ENCODE assay signal across 31 cellular contexts in genomic region chr6:39040080-39040673, GRCh38. TPM values are rescaled to one million over a fixed set of nuclear protein-coding genes. Genes with fewer than 3 reads are reported as not detected.
DNase-seq lines count a peak whose midpoint lies in the region; ATAC-seq, FAIRE-seq and TF ChIP-seq lines count a peak whose summit lies in the region.
"Had no signal": no experiment of that assay in that cellular context is flagged by ENCODE, and none has a peak within 500 bp of the region (broad histone marks: within the 10 kb centered on the region; RNA-seq: fewer than 3 reads in every experiment).

No MANE protein-coding gene starts in this region.

- no peak for FAIRE-seq in GM12878 (lab: Jason Lieb, UNC)
- FAIRE-seq: A204.1, HTR-8/SVneo, K562 had no signal

- no peak overlapping the region for H3K4me2 ChIP-seq in GM12878 (ENCODE audit: control insufficient read depth, insufficient read depth)
- no peak overlapping the region for H3K4me2 ChIP-seq in osteoblast (ENCODE audit: insufficient read depth, low read length)

- H3K9me3 Mint-ChIP-seq in activated naive CD8-positive, alpha-beta T cell treated with anti-CD3 and anti-CD28 coated beads, Interleukin-2, amount 50 U/mL, for 24 hours, result no peaks in the 10 kb centered on the region
- no peaks in the 10 kb centered on the region for H3K9me3 Mint-ChIP-seq in activated naive CD8-positive, alpha-beta T cell treated with anti-CD3 and anti-CD28 coated beads for 36 hours

- no peak for TF ChIP-seq CTCF in GM12878 (IDR thresholded peaks at IDR 0.05 in 2 of 3, conservative IDR thresholded peaks at IDR 0.05 in 1 of 3; ENCODE audit: control insufficient read depth in 2 of 3, extremely low read depth in 1 of 3, insufficient read depth in 1 of 3, low read depth in 3 of 3, low read length in 3 of 3)
- no peak for TF ChIP-seq CTCF in osteoblast (IDR thresholded peaks at IDR 0.05; ENCODE audit: extremely low read depth, low read depth, low read length)
- TF ChIP-seq CTCF in tibial nerve (IDR thresholded peaks at IDR 0.05), result no peak

- H3K36me3 ChIP-seq in GM12878 (ENCODE audit: control insufficient read depth in 2 of 2, insufficient read depth in 2 of 2, low read length in 1 of 2), result no peaks in the 10 kb centered on the region
- no peaks in the 10 kb centered on the region for H3K36me3 ChIP-seq in osteoblast (ENCODE audit: insufficient read depth, low read length)
- H3K36me3 ChIP-seq in tibial nerve, result no peaks in the 10 kb centered on the region
- H3K36me3 ChIP-seq: HAP-1, SJSA1 had no signal

- no peak overlapping the region for H3K9ac ChIP-seq in GM12878 (ENCODE audit: control insufficient read depth, insufficient read depth, low read length)

- no peak for TF ChIP-seq EP300 in GM12878 (IDR thresholded peaks at IDR 0.05; ENCODE audit: borderline replicate concordance in 1 of 2, control insufficient read depth in 1 of 2, low read depth in 2 of 2, low read length in 2 of 2)
- TF ChIP-seq EP300 in tibial nerve (IDR thresholded peaks at IDR 0.05), result no peak

- RAD21 ChIA-PET in GM12878 (lab: Charles Lee; ENCODE audit: unreplicated experiment), result no interaction called here

- H3K4me3 Mint-ChIP-seq in activated naive CD8-positive, alpha-beta T cell treated with anti-CD3 and anti-CD28 coated beads, Interleukin-2, amount 50 U/mL, for 24 hours, result no peak overlapping the region
- H3K4me3 Mint-ChIP-seq in activated naive CD8-positive, alpha-beta T cell treated with anti-CD3 and anti-CD28 coated beads for 36 hours, result no peak overlapping the region
- H3K4me3 Mint-ChIP-seq: CD4-positive, alpha-beta memory T cell; HFFc6 had no signal

- TF ChIP-seq RAD21 in GM12878 (IDR thresholded peaks at IDR 0.05; ENCODE audit: insufficient read depth, low read depth, low read length), result no peak

- H3K4me3 ChIP-seq in GM12878 (no peak overlapping the region), osteoblast (ENCODE audit: insufficient read depth, low read length) (no peak overlapping the region), tibial nerve (no peak overlapping the region)
- H3K4me3 ChIP-seq: HAP-1, K562, SJSA1 had no signal

- H3K27me3 Mint-ChIP-seq in activated naive CD8-positive, alpha-beta T cell treated with anti-CD3 and anti-CD28 coated beads, Interleukin-2, amount 50 U/mL, for 24 hours, result peaks cover 50% of the 10 kb centered on the region
- H3K27me3 Mint-ChIP-seq in activated naive CD8-positive, alpha-beta T cell treated with anti-CD3 and anti-CD28 coated beads for 36 hours, result peaks cover 66% of the 10 kb centered on the region

- TF ChIP-seq POLR2A in GM12878 (IDR thresholded peaks at IDR 0.05; ENCODE audit: low read depth, low read length) (no peak), tibial nerve (IDR thresholded peaks at IDR 0.05) (no peak)

- H3K79me2 ChIP-seq in GM12878 (ENCODE audit: control insufficient read depth, insufficient read depth, low read length) (no peaks in the 10 kb centered on the region), osteoblast (ENCODE audit: insufficient read depth, low read length) (no peaks in the 10 kb centered on the region)

- no peak for ATAC-seq in activated naive CD8-positive, alpha-beta T cell treated with anti-CD3 and anti-CD28 coated beads, Interleukin-2, amount 50 U/mL, for 24 hours
- ATAC-seq in GM18867 (IDR thresholded peaks at IDR 0.05; ENCODE audit: unreplicated experiment), result peak; percentile 43
- peak; percentile 72 for ATAC-seq in GM12878
- ATAC-seq in HG02759 (IDR thresholded peaks at IDR 0.05; ENCODE audit: unreplicated experiment), result no peak
- ATAC-seq: K562 had no signal

- POLR2A ChIA-PET in GM12878 (lab: Charles Lee), result no interaction called here

- H3K27me3 ChIP-seq in GM12878 (replicated peaks in 1 of 2; ENCODE audit: control insufficient read depth in 2 of 2, insufficient read depth in 2 of 2, low read length in 1 of 2), result peaks cover 1 to 4% of the 10 kb centered on the region in 2 experiments; a peak in 3 of 4 replicates
- peaks cover 6% of the 10 kb centered on the region for H3K27me3 ChIP-seq in osteoblast (ENCODE audit: insufficient read depth, low read length)
- H3K27me3 ChIP-seq in tibial nerve, result peaks cover 0 to 34% of the 10 kb centered on the region in 2 donors

- H3K27ac Mint-ChIP-seq in activated naive CD8-positive, alpha-beta T cell treated with anti-CD3 and anti-CD28 coated beads, Interleukin-2, amount 50 U/mL, for 24 hours, result peak overlapping the region; percentile 40
- no peak overlapping the region for H3K27ac Mint-ChIP-seq in activated naive CD8-positive, alpha-beta T cell treated with anti-CD3 and anti-CD28 coated beads for 36 hours
- H3K27ac Mint-ChIP-seq: CD4-positive, alpha-beta memory T cell; HFFc6 had no signal

- no peak overlapping the region for H2AFZ ChIP-seq in GM12878 (ENCODE audit: control insufficient read depth, low read depth, low read length)
- no peak overlapping the region for H2AFZ ChIP-seq in osteoblast (ENCODE audit: low read length)

- no peak for DNase-seq in activated naive CD8-positive, alpha-beta T cell treated with anti-CD3 and anti-CD28 coated beads, Interleukin-2, amount 50 U/mL, for 24 hours
- no peak for DNase-seq in activated naive CD8-positive, alpha-beta T cell treated with anti-CD3 and anti-CD28 coated beads for 36 hours
- peak; percentile 19 for DNase-seq in GM12878 (ENCODE audit: low read depth, low spot score)
- peak; percentile 51 for DNase-seq in osteoblast (ENCODE audit: insufficient read length, low spot score, missing footprints)
- no peak for DNase-seq in head of caudate nucleus
- DNase-seq in tibial nerve (ENCODE audit: low spot score in 2 of 2), result no peak
- DNase-seq: C1 segment of cervical spinal cord; Caco-2; CD4-positive, alpha-beta memory T cell; GF-D8; GOT3; HFFc6; Kasumi-1; NCI-H1105; NCI-H146; NCI-H2081; NCI-H2171 treated with DMSO at 0.1 percent for 48 hours; NCI-H446; NCI-H524 treated with DMSO at 0.1 percent for 48 hours; NCI-H774; Right ventricle myocardium superior; RPMI8226 had no signal

- 55% methylated on average over 10 of the region's 10 CpGs for WGBS in GM12878 (ENCODE audit: insufficient coverage, insufficient replicate concordance, low lambda C conversion rate, missing lambda C conversion rate)
- WGBS in tibial nerve, 2 donors, result 80 to 83% methylated on average over 10 of the region's 10 CpGs

- SMC1A ChIA-PET in GM12878 (lab: Charles Lee; ENCODE audit: uncharacterized antibody, unreplicated experiment), result interaction anchor here (2.7 kb wide), 1 partner anchor 10 kb away, joined by 8 read pairs; no protein-coding TSS in a partner anchor

- no peaks in the 10 kb centered on the region; the same call in 2 of the 3 replicates for H3K9me3 ChIP-seq in GM12878 (replicated peaks; ENCODE audit: control insufficient read depth, insufficient read depth, low read length)
- no peaks in the 10 kb centered on the region for H3K9me3 ChIP-seq in osteoblast (ENCODE audit: low read depth, low read length)
- H3K9me3 ChIP-seq in tibial nerve, result peaks cover 0 to 4% (median 0%) of the 10 kb centered on the region in 4 donors
- H3K9me3 ChIP-seq: Caco-2, HAP-1, SJSA1 had no signal

- BruUV-seq in GM12878 (replicated peaks; lab: Mats Ljungman, UMichigan), result no TSS peak

- peaks cover 14% of the 10 kb centered on the region for H3K4me1 ChIP-seq in GM12878 (ENCODE audit: control insufficient read depth, insufficient read depth, low read length)
- no peaks in the 10 kb centered on the region for H3K4me1 ChIP-seq in osteoblast (ENCODE audit: insufficient read depth, low read length)
- no peaks in the 10 kb centered on the region for H3K4me1 ChIP-seq in tibial nerve
- H3K4me1 ChIP-seq: Caco-2, HAP-1, SJSA1 had no signal

- H3K36me3 Mint-ChIP-seq in activated naive CD8-positive, alpha-beta T cell treated with anti-CD3 and anti-CD28 coated beads, Interleukin-2, amount 50 U/mL, for 24 hours (ENCODE audit: low read depth), result no peaks in the 10 kb centered on the region
- no peaks in the 10 kb centered on the region for H3K36me3 Mint-ChIP-seq in activated naive CD8-positive, alpha-beta T cell treated with anti-CD3 and anti-CD28 coated beads for 36 hours
- H3K36me3 Mint-ChIP-seq: CD4-positive, alpha-beta memory T cell had no signal

- in situ Hi-C loops in GM12878 (cut with MboI), result no loop called here

- H3K27ac ChIP-seq in GM12878 (ENCODE audit: control insufficient read depth, insufficient read depth) (no peak overlapping the region), osteoblast (ENCODE audit: low read depth, low read length) (no peak overlapping the region), tibial nerve (no peak overlapping the region)
- H3K27ac ChIP-seq: SJSA1 had no signal

- H3K4me1 Mint-ChIP-seq in activated naive CD8-positive, alpha-beta T cell treated with anti-CD3 and anti-CD28 coated beads, Interleukin-2, amount 50 U/mL, for 24 hours, result peaks cover 20% of the 10 kb centered on the region
- peaks cover 10% of the 10 kb centered on the region for H3K4me1 Mint-ChIP-seq in activated naive CD8-positive, alpha-beta T cell treated with anti-CD3 and anti-CD28 coated beads for 36 hours
- H3K4me1 Mint-ChIP-seq: CD4-positive, alpha-beta memory T cell had no signal

- intact Hi-C loops in GM12878 (cut with micrococcal nuclease; ENCODE audit: unreplicated experiment) (no loop called here), head of caudate nucleus (cut with DNase I) (no loop called here)

- CTCF ChIA-PET in GM12878 (lab: Yijun Ruan, JAX), result no interaction called here

- H4K20me1 ChIP-seq in GM12878 (ENCODE audit: control insufficient read depth, insufficient read depth) (no peaks in the 10 kb centered on the region; the same call in 1 of the 2 replicates), osteoblast (ENCODE audit: insufficient read depth, low read length) (no peaks in the 10 kb centered on the region)

TF ChIP-seq in GM12878, 131 proteins besides CTCF, POLR2A, EP300 and RAD21 (continues in another document):
- TF ChIP-seq CREB1 (IDR thresholded peaks at IDR 0.05; ENCODE audit: low read depth), result peak; percentile 27; the same call in 1 of the 2 replicates

RNA-seq across cellular contexts. Expression of gene GLP1R, which starts 8.4 kb away (rescaled TPM):
- under 1 TPM; 0.43 to 0.56 TPM for total RNA-seq in activated naive CD8-positive, alpha-beta T cell treated with anti-CD3 and anti-CD28 coated beads for 36 hours
- total RNA-seq in GM12878 (2013; cell fraction: nucleolus; rRNA removed), result not detected in 2 replicates
- total RNA-seq in GM12878 (2014; rRNA removed) (not detected in 2 replicates), GM12878 (2014; rRNA removed; fragmentation: Illumina TruSeq; extraction: Trizol) (not detected in 2 replicates), GM12878 (2021) (0.05 TPM in 1 of 2 replicates, not detected in the other), osteoblast (not detected in 2 replicates), tibial nerve (1 to 10 TPM in 2 of 4 donors, under 1 TPM in 2; 0.20 to 4.2 (median 1.3) TPM)
- polyA plus RNA-seq in GM12878 (2011; ENCODE audit: low read depth), result not detected
- polyA plus RNA-seq in GM12878 (2011; rRNA removed) (0.01 TPM in 1 of 2 replicates, not detected in the other), GM12878 (2014; fragmentation: Illumina TruSeq; extraction: Trizol) (not detected in 2 replicates), GM12878 (2014; fragmentation: Nextera tagmentation; extraction: Ambion mirVana) (not detected), GM12878 (2014; rRNA removed) (not detected in 2 replicates), GM12878 (2016; fragmentation: Nextera tagmentation; extraction: Ambion mirVana) (not detected)
- not detected in 2 replicates for polyA plus RNA-seq in GM12878 (2011; cell fraction: cytosol; rRNA removed)
- 0.09 and 0.12 TPM in 2 replicates for polyA plus RNA-seq in GM12878 (2011; cell fraction: nucleus; rRNA removed)
- not detected in 2 replicates for polyA plus RNA-seq in GM12878 (2012)
- polyA minus RNA-seq in GM12878 (2011; rRNA and poly(A)+ RNA removed), result not detected in 2 replicates
- polyA minus RNA-seq in GM12878 (2011; cell fraction: cytosol; rRNA and poly(A)+ RNA removed), result not detected in 2 replicates
- polyA minus RNA-seq in GM12878 (2011; cell fraction: nucleus; rRNA and poly(A)+ RNA removed), result not detected in 2 replicates
- total RNA-seq: Caco-2; CD4-positive, alpha-beta memory T cell; HFFc6; K562; M059J; SJSA1 had no signal
- polyA plus RNA-seq: AG04450; CD4-positive, alpha-beta memory T cell; K562 had no signal

Comparison
In these comparisons a context has a peak if more than half of its experiments do, and no peak if none do; other contexts are left out.
1. ATAC-seq: peak in GM18867 (single experiment) and GM12878 (single experiment); none in activated naive CD8-positive, alpha-beta T cell treated with anti-CD3 and anti-CD28 coated beads, Interleukin-2, amount 50 U/mL, for 24 hours (single experiment) and HG02759 (single experiment).
2. DNase-seq: peak in GM12878 (single experiment) and osteoblast (single experiment); none in activated naive CD8-positive, alpha-beta T cell treated with anti-CD3 and anti-CD28 coated beads, Interleukin-2, amount 50 U/mL, for 24 hours (single experiment), activated naive CD8-positive, alpha-beta T cell treated with anti-CD3 and anti-CD28 coated beads for 36 hours (single experiment), head of caudate nucleus (0 of 42) and tibial nerve (0 of 2).